ENCODE assay signal across 20 cellular contexts in genomic region chr3:188310270-188310710, GRCh38.
DNase-seq lines count a peak whose midpoint lies in the region; ATAC-seq, FAIRE-seq and TF ChIP-seq lines count a peak whose summit lies in the region.
"Had no signal": no experiment of that assay in that cellular context is flagged by ENCODE, and none has a peak within 500 bp of the region (broad histone marks: within the 10 kb centered on the region; RNA-seq: fewer than 3 reads in every experiment).

No MANE protein-coding gene starts in this region.

- H3K9me3 ChIP-seq in breast epithelium (no peaks in the 10 kb centered on the region), K562 (replicated peaks; ENCODE audit: control insufficient read depth, insufficient read depth, low read depth, low read length) (no peaks in the 10 kb centered on the region)
- H3K9me3 ChIP-seq: MG63, right atrium auricular region had no signal

- H3K9ac ChIP-seq in K562 (ENCODE audit: insufficient read depth in 1 of 2, low read depth in 2 of 2, low read length in 2 of 2) = no peak overlapping the region

- BruUV-seq in MCF 10A (replicated peaks; lab: Mats Ljungman, UMichigan) (no TSS peak), K562 (replicated peaks; lab: Mats Ljungman, UMichigan) (no TSS peak)

- intact Hi-C loops in MCF 10A (cut with micrococcal nuclease) = no loop called here
- intact Hi-C loops in breast epithelium (cut with DNase I; ENCODE audit: low total_unique reads) = no loop called here
- intact Hi-C loops in K562 (cut with micrococcal nuclease) = no loop called here

- H3K27ac ChIP-seq in breast epithelium (no peak overlapping the region), K562 (ENCODE audit: extremely low read depth, low read depth, low read length) (no peak overlapping the region), coronary artery (no peak overlapping the region)
- H3K27ac ChIP-seq: right atrium auricular region, VCaP had no signal

- 0% methylated on average over 2 of the region's 2 CpGs for WGBS in K562 (ENCODE audit: insufficient coverage, low coverage, missing lambda C conversion rate)

- no peaks in the 10 kb centered on the region for H4K20me1 ChIP-seq in K562 (replicated peaks; ENCODE audit: control insufficient read depth, insufficient read depth, low read length)

- no peak for TF ChIP-seq EP300 in K562 (IDR thresholded peaks at IDR 0.05; ENCODE audit: low read length)

- TF ChIP-seq POLR2A in breast epithelium (IDR thresholded peaks at IDR 0.05) (no peak), K562 (conservative IDR thresholded peaks at IDR 0.05) (no peak)

- H3K9me3 Mint-ChIP-seq in MCF 10A (ENCODE audit: unreplicated experiment) = no peaks in the 10 kb centered on the region
- peaks cover 4% of the 10 kb centered on the region for H3K9me3 Mint-ChIP-seq in stimulated activated naive CD8-positive, alpha-beta T cell treated with anti-CD3 and anti-CD28 coated beads, Interleukin-15, Interleukin-2, amounts not matched to agents 100 ng/mL and 50 ng/mL, for 24 hours
- H3K9me3 Mint-ChIP-seq: GM23338 had no signal

- in situ Hi-C loops in K562 (cut with MboI) = no loop called here

- no peaks in the 10 kb centered on the region for H3K9me1 ChIP-seq in K562 (ENCODE audit: control insufficient read depth, insufficient read depth, low read length)

- peak; percentile 18 for ATAC-seq in HG03196 (IDR thresholded peaks at IDR 0.05; ENCODE audit: unreplicated experiment)
- no peak for ATAC-seq in K562
- ATAC-seq: GM23338, Panc1 had no signal

- peak overlapping the region; percentile 44 for H3K27ac Mint-ChIP-seq in MCF 10A (ENCODE audit: low read depth, unreplicated experiment)
- H3K27ac Mint-ChIP-seq in stimulated activated naive CD8-positive, alpha-beta T cell treated with anti-CD3 and anti-CD28 coated beads, Interleukin-15, Interleukin-2, amounts not matched to agents 100 ng/mL and 50 ng/mL, for 24 hours = peak overlapping the region; percentile 84
- H3K27ac Mint-ChIP-seq: GM23338 had no signal

- peaks cover 7% of the 10 kb centered on the region for H3K4me1 Mint-ChIP-seq in MCF 10A (ENCODE audit: insufficient read depth, unreplicated experiment)
- H3K4me1 Mint-ChIP-seq in stimulated activated naive CD8-positive, alpha-beta T cell treated with anti-CD3 and anti-CD28 coated beads, Interleukin-15, Interleukin-2, amounts not matched to agents 100 ng/mL and 50 ng/mL, for 24 hours (ENCODE audit: low read depth) = peaks cover 27% of the 10 kb centered on the region
- H3K4me1 Mint-ChIP-seq: GM23338 had no signal

- TF ChIP-seq CTCF in MCF 10A (IDR thresholded peaks at IDR 0.05; ENCODE audit: unreplicated experiment) = no peak
- TF ChIP-seq CTCF in breast epithelium (IDR thresholded peaks at IDR 0.05) = no peak
- no peak for TF ChIP-seq CTCF in K562 (IDR thresholded peaks at IDR 0.05 in 2 of 3, conservative IDR thresholded peaks at IDR 0.05 in 1 of 3; ENCODE audit: insufficient read depth in 2 of 3, low read depth in 1 of 3, low read length in 3 of 3)
- no peak for TF ChIP-seq CTCF in coronary artery (IDR thresholded peaks at IDR 0.05)

- POLR2A ChIA-PET in MCF 10A (lab: Yijun Ruan, JAX) = no interaction called here
- POLR2A ChIA-PET in K562 (lab: Yijun Ruan, JAX) = interaction anchor here (0.8 kb wide), 1 partner anchor 461 kb away, joined by 3 read pairs; no protein-coding TSS in a partner anchor

- H2AFZ ChIP-seq in K562 (ENCODE audit: low read depth, low read length) = no peak overlapping the region
- H2AFZ ChIP-seq: GM23338 had no signal

- no peaks in the 10 kb centered on the region for H3K4me1 ChIP-seq in breast epithelium
- no peaks in the 10 kb centered on the region for H3K4me1 ChIP-seq in K562 (replicated peaks in 1 of 2; ENCODE audit: control insufficient read depth in 2 of 2, insufficient read depth in 2 of 2, low read length in 2 of 2)

- TF ChIP-seq RAD21 in K562 (CRISPR knock-in tag; conservative IDR thresholded peaks at IDR 0.05 in 1 of 2, IDR thresholded peaks at IDR 0.05 in 1 of 2) = no peak

- H3K36me3 Mint-ChIP-seq in MCF 10A (ENCODE audit: insufficient read depth, unreplicated experiment) = peaks cover 13% of the 10 kb centered on the region
- H3K36me3 Mint-ChIP-seq in stimulated activated naive CD8-positive, alpha-beta T cell treated with anti-CD3 and anti-CD28 coated beads, Interleukin-15, Interleukin-2, amounts not matched to agents 100 ng/mL and 50 ng/mL, for 24 hours (ENCODE audit: low read depth) = peaks cover 21% of the 10 kb centered on the region

- no peaks in the 10 kb centered on the region for H3K79me2 ChIP-seq in K562 (ENCODE audit: control insufficient read depth, insufficient read depth, low read length)

- H3K36me3 ChIP-seq in breast epithelium (no peaks in the 10 kb centered on the region), K562 (ENCODE audit: control insufficient read depth, insufficient read depth, low read length) (no peaks in the 10 kb centered on the region)
- H3K36me3 ChIP-seq: MG63 had no signal

- FAIRE-seq in K562 (lab: Jason Lieb, UNC) = no peak
- FAIRE-seq: colon, HTR-8/SVneo, keratinocyte had no signal

- H3K4me2 ChIP-seq in K562 (ENCODE audit: insufficient read depth, low read length) = no peak overlapping the region
- H3K4me2 ChIP-seq: GM23338 had no signal

- H3K4me3 ChIP-seq in breast epithelium (no peak overlapping the region), K562 (no peak overlapping the region), coronary artery (no peak overlapping the region)
- H3K4me3 ChIP-seq: GM23338, MG63, right atrium auricular region had no signal

- no peaks in the 10 kb centered on the region for H3K27me3 ChIP-seq in breast epithelium
- no peaks in the 10 kb centered on the region for H3K27me3 ChIP-seq in K562 (ENCODE audit: control insufficient read depth in 2 of 2, insufficient read depth in 2 of 2, low read length in 2 of 2)
- H3K27me3 ChIP-seq: MG63, right atrium auricular region had no signal

- DNase-seq in MCF 10A (ENCODE audit: unreplicated experiment) = no peak
- no peak for DNase-seq in breast epithelium (ENCODE audit: low spot score in 2 of 2)
- no peak for DNase-seq in K562 (ENCODE audit: extremely low read depth in 1 of 4, low spot score in 3 of 4)
- no peak for DNase-seq in D341Med (ENCODE audit: low spot score)
- DNase-seq in SHP77 treated with DMSO at 0.1 percent for 48 hours (lab: John Stamatoyannopoulos, UW) = no peak
- no peak for DNase-seq in coronary artery (ENCODE audit: low spot score)
- DNase-seq: anterior cingulate cortex, glutamatergic neuron, MG63, NCI-H2029, NCI-H510A treated with DMSO at 0.1 percent for 48 hours had no signal

- no peak overlapping the region for H3K4me3 Mint-ChIP-seq in MCF 10A (ENCODE audit: unreplicated experiment)
- peak overlapping the region; percentile 40 for H3K4me3 Mint-ChIP-seq in stimulated activated naive CD8-positive, alpha-beta T cell treated with anti-CD3 and anti-CD28 coated beads, Interleukin-15, Interleukin-2, amounts not matched to agents 100 ng/mL and 50 ng/mL, for 24 hours
- H3K4me3 Mint-ChIP-seq: GM23338 had no signal

- CTCF ChIA-PET in MCF 10A (lab: Yijun Ruan, JAX) (interaction anchor here (0.7 kb wide), 1 partner anchor 11 kb away, joined by 3 read pairs; no protein-coding TSS in a partner anchor), K562 (lab: Yijun Ruan, JAX; ENCODE audit: low intra/inter-chr PET ratio) (no interaction called here)

- H3K27me3 Mint-ChIP-seq in MCF 10A (ENCODE audit: insufficient read depth, unreplicated experiment) = no peaks in the 10 kb centered on the region
- H3K27me3 Mint-ChIP-seq in stimulated activated naive CD8-positive, alpha-beta T cell treated with anti-CD3 and anti-CD28 coated beads, Interleukin-15, Interleukin-2, amounts not matched to agents 100 ng/mL and 50 ng/mL, for 24 hours = no peaks in the 10 kb centered on the region

TF ChIP-seq in K562, 482 proteins besides CTCF, POLR2A, EP300 and RAD21:
- TF ChIP-seq CREB5 (CRISPR knock-in tag; IDR thresholded peaks at IDR 0.05) (no peak), ZNF316 (IDR thresholded peaks at IDR 0.05) (0 out of 2 replicates have a peak, but pooled peaks have one; percentile 9)
